Comparison of ENCODE assay signal across 1 cellular context in genomic region chr6:28896505-28897392, GRCh38.
TF ChIP-seq lines count a peak whose summit lies in the region.

No MANE protein-coding gene starts in this region.

TF ChIP-seq in K562, 482 proteins besides CTCF, POLR2A, EP300 and RAD21 (continued from another document):
- TF ChIP-seq PBX2 (CRISPR knock-in tag; IDR thresholded peaks at IDR 0.05; ENCODE audit: low read depth) (no peak), PBX2 (tag; conservative IDR thresholded peaks at IDR 0.05; ENCODE audit: low read depth) (no peak), HNRNPK (IDR thresholded peaks at IDR 0.05; ENCODE audit: low read depth, low read length, poor library complexity, severe bottlenecking) (no peak), DDX20 (tag; IDR thresholded peaks at IDR 0.05; ENCODE audit: low read depth) (no peak), CBX8 (IDR thresholded peaks at IDR 0.05; ENCODE audit: borderline replicate concordance, extremely low read depth, low read depth, low read length, poor library complexity, severe bottlenecking) (no peak), GTF2A2 (tag; IDR thresholded peaks at IDR 0.05) (peak; percentile 60; the same call in 1 of the 2 replicates), ZNF124 (CRISPR knock-in tag; IDR thresholded peaks at IDR 0.05) (no peak), SLC30A9 (CRISPR knock-in tag; IDR thresholded peaks at IDR 0.05) (no peak), ZNF146 (CRISPR knock-in tag; IDR thresholded peaks at IDR 0.05; ENCODE audit: unreplicated experiment) (no peak), HNRNPLL (IDR thresholded peaks at IDR 0.05; ENCODE audit: low read depth, low read length, poor library complexity, severe bottlenecking) (no peak), KDM4B (IDR thresholded peaks at IDR 0.05; ENCODE audit: borderline replicate concordance in 2 of 2, low read depth in 1 of 2) (no peak), TAF15 (IDR thresholded peaks at IDR 0.05; ENCODE audit: low read depth, low read length) (no peak), NFRKB (IDR thresholded peaks at IDR 0.05; ENCODE audit: low read depth) (peak; percentile 89), ATF6 (CRISPR knock-in tag; IDR thresholded peaks at IDR 0.05) (no peak; the same call in 1 of the 2 replicates), SMARCC2 (IDR thresholded peaks at IDR 0.05; ENCODE audit: low read depth) (0 out of 2 replicates have a peak, but pooled peaks have one; percentile 19), MTA1 (IDR thresholded peaks at IDR 0.05; ENCODE audit: borderline replicate concordance) (no peak), PRDM10 (IDR thresholded peaks at IDR 0.05; ENCODE audit: partially characterized antibody) (peak; percentile 36), NR2C1 (IDR thresholded peaks at IDR 0.05) (no peak), NR2C1 (tag; IDR thresholded peaks at IDR 0.05) (no peak; the same call in 1 of the 2 replicates), RFX7 (CRISPR knock-in tag; IDR thresholded peaks at IDR 0.05) (0 out of 2 replicates have a peak, but pooled peaks have one; percentile 37), JUNB (CRISPR knock-in tag; conservative IDR thresholded peaks at IDR 0.05) (no peak), MCM2 (IDR thresholded peaks at IDR 0.05; ENCODE audit: low read depth) (no peak), NFIC (IDR thresholded peaks at IDR 0.05) (no peak), ZBTB33 (CRISPR knock-in tag; IDR thresholded peaks at IDR 0.05) (no peak; the same call in 1 of the 2 replicates), HIVEP1 (CRISPR knock-in tag; IDR thresholded peaks at IDR 0.05) (no peak), ZFP1 (CRISPR knock-in tag; IDR thresholded peaks at IDR 0.05) (peak; percentile 47; the same call in 1 of the 2 replicates), THRAP3 (IDR thresholded peaks at IDR 0.05; ENCODE audit: borderline replicate concordance) (no peak), SRSF3 (IDR thresholded peaks at IDR 0.05; ENCODE audit: insufficient read depth, low read length) (no peak), ZNF232 (CRISPR knock-in tag; IDR thresholded peaks at IDR 0.05) (no peak), CHD2 (IDR thresholded peaks at IDR 0.05; ENCODE audit: low read depth, low read length) (0 out of 2 replicates have a peak, but pooled peaks have one; percentile 25), CHCHD3 (CRISPR knock-in tag; IDR thresholded peaks at IDR 0.05) (no peak), PATZ1 (CRISPR knock-in tag; IDR thresholded peaks at IDR 0.05; ENCODE audit: borderline replicate concordance) (no peak), NR2F6 (CRISPR knock-in tag; IDR thresholded peaks at IDR 0.05) (peak; percentile 89; the same call in 1 of the 2 replicates), TRIM28 (IDR thresholded peaks at IDR 0.05) (no peak), THAP12 (CRISPR knock-in tag; IDR thresholded peaks at IDR 0.05) (peak; percentile 75; the same call in 1 of the 2 replicates), POLR3A (IDR thresholded peaks at IDR 0.05; ENCODE audit: borderline replicate concordance, extremely low read depth, insufficient read depth, insufficient read length) (no peak), ZNF133 (CRISPR knock-in tag; IDR thresholded peaks at IDR 0.05) (0 out of 2 replicates have a peak, but pooled peaks have one; percentile 52), CHAMP1 (IDR thresholded peaks at IDR 0.05) (no peak)
